Comparison of ENCODE assay signal across 12 cellular contexts in genomic region chr15:22884344-22884743, GRCh38. TPM values are rescaled to one million over a fixed set of nuclear protein-coding genes. Genes with fewer than 3 reads are reported as not detected.
DNase-seq lines count a peak whose midpoint lies in the region; ATAC-seq, FAIRE-seq and TF ChIP-seq lines count a peak whose summit lies in the region.
"Had no signal": no experiment of that assay in that cellular context is flagged by ENCODE, and none has a peak within 500 bp of the region (broad histone marks: within the 10 kb centered on the region; RNA-seq: fewer than 3 reads in every experiment).

No MANE protein-coding gene starts in this region.

- peak overlapping the region in 2 of 5 donors; percentile 9 to 42 for H3K4me3 Mint-ChIP-seq in immature natural killer cell

- in situ Hi-C loops in GM13977 (cut with MboI; ENCODE audit: low pct_unique_long_range_greater_than_20kb, low sequenced_read_pairs, unreplicated experiment), result loop anchor here (25.0 kb wide), 1 partner anchor 103 kb away; the partner anchor contains the start of gene CYFIP1

- no peak overlapping the region for H3K4me3 ChIP-seq in WERI-Rb-1 (ENCODE audit: low read depth, low read length)
- H3K4me3 ChIP-seq: tibial nerve had no signal

- ATAC-seq in GM19397 (IDR thresholded peaks at IDR 0.05; ENCODE audit: unreplicated experiment) (no peak), HG02642 (IDR thresholded peaks at IDR 0.05; ENCODE audit: poor library complexity, unreplicated experiment) (no peak)
- ATAC-seq: right cardiac atrium had no signal

- FAIRE-seq in D721Med (lab: Jason Lieb, UNC), result no peak

- no peaks in the 10 kb centered on the region for H3K36me3 ChIP-seq in WERI-Rb-1

- H3K27ac ChIP-seq in WERI-Rb-1, result no peak overlapping the region
- H3K27ac ChIP-seq: tibial nerve had no signal

- peaks cover 12 to 17% of the 10 kb centered on the region in 2 donors for H3K4me1 Mint-ChIP-seq in immature natural killer cell

- no peak for DNase-seq in D721Med (ENCODE audit: insufficient read length, low spot score)
- no peak for DNase-seq in GM13977 (ENCODE audit: low spot score)
- peak; percentile 63 for DNase-seq in WERI-Rb-1
- DNase-seq in immature natural killer cell, result peak; percentile 9 to 26 (median 26)
- DNase-seq in activated CD8-positive, alpha-beta memory T cell treated with anti-CD3 and anti-CD28 coated beads, Interleukin-2, amount 50 U/mL, for 4 hours, result no peak
- DNase-seq in HuH-7 (ENCODE audit: low spot score), result no peak
- DNase-seq: NCI-H2171, right cardiac atrium, SHP77 had no signal

- peaks cover 0 to 4% (median 3%) of the 10 kb centered on the region in 3 donors for H3K27me3 Mint-ChIP-seq in immature natural killer cell (ENCODE audit: low read depth in 3 of 3)

- TF ChIP-seq CTCF in D721Med (IDR thresholded peaks at IDR 0.05; ENCODE audit: insufficient read depth, missing control alignments) (peak; percentile 26), GM13977 (IDR thresholded peaks at IDR 0.05; ENCODE audit: extremely low read depth, insufficient read depth, missing control alignments) (peak; percentile 28), WERI-Rb-1 (IDR thresholded peaks at IDR 0.05; ENCODE audit: low read depth, low read length) (peak; percentile 50; the same call in 1 of the 2 replicates)

- peaks cover 0 to 3% (median 0%) of the 10 kb centered on the region in 3 donors for H3K36me3 Mint-ChIP-seq in immature natural killer cell

- H3K27ac Mint-ChIP-seq in immature natural killer cell, result no peak overlapping the region

- H3K27me3 ChIP-seq in WERI-Rb-1 (ENCODE audit: insufficient read depth, low read depth, severe bottlenecking), result no peaks in the 10 kb centered on the region
- H3K27me3 ChIP-seq: tibial nerve had no signal

- no peaks in the 10 kb centered on the region for H3K9me3 Mint-ChIP-seq in immature natural killer cell

- no peaks in the 10 kb centered on the region for H3K9me3 ChIP-seq in WERI-Rb-1 (ENCODE audit: severe bottlenecking)
- H3K9me3 ChIP-seq: tibial nerve had no signal

RNA-seq across cellular contexts. Expression of gene NIPA2, which starts 45.9 kb away (rescaled TPM):
- polyA plus RNA-seq in immature natural killer cell, result 10 to 100 TPM; 43.6 to 92.3 (median 81.9) TPM

Comparison
In these comparisons a context has a peak if more than half of its experiments do, and no peak if none do; other contexts are left out.
1. DNase-seq: peak in WERI-Rb-1 (single experiment) and immature natural killer cell (3 of 3); none in D721Med (single experiment), GM13977 (single experiment), activated CD8-positive, alpha-beta memory T cell treated with anti-CD3 and anti-CD28 coated beads, Interleukin-2, amount 50 U/mL, for 4 hours (single experiment) and HuH-7 (single experiment).
2. Peak in every context shown above with its lines, with median percentiles within 50 percentile points of each other: CTCF ChIP-seq.